1 cellular context compared by ENCODE assay signal in the genomic region with DNA sequence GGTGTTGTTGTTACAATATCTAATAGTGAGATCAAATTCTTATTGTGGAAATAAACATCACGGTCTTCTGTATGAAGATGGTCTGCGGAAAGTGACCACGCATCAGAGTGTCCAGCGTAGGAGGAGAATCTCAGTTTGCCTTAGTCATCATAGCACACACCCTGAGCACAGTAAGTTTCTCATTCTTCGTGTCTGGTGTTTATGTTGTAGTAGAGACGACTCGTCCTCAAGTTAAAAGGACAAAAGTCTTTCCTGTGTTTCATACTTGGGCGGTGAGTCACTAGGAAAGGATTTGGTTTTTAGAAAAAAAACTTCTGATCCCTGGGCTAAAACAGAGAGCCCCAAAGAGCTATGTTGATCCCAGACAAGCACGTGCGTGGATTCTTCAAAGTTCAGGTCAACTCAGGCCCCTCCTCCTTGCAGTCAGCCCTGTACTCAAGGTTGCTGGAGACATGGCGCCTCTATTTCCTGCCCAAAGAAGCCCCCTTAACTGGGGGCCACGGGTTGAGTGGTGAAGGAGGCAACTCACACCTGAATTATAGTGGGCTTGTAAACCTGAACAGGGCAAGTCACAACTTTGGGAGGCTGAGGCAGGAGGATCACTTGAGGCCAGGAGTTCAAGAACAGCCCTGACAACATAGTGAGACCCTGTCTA.
TF ChIP-seq lines count a peak whose summit lies in the region.

No MANE protein-coding gene starts in this region.

TF ChIP-seq in HepG2, 621 proteins besides CTCF, POLR2A, EP300 and RAD21 (continued from another document and continues in another):
- TF ChIP-seq, protein P1, sequence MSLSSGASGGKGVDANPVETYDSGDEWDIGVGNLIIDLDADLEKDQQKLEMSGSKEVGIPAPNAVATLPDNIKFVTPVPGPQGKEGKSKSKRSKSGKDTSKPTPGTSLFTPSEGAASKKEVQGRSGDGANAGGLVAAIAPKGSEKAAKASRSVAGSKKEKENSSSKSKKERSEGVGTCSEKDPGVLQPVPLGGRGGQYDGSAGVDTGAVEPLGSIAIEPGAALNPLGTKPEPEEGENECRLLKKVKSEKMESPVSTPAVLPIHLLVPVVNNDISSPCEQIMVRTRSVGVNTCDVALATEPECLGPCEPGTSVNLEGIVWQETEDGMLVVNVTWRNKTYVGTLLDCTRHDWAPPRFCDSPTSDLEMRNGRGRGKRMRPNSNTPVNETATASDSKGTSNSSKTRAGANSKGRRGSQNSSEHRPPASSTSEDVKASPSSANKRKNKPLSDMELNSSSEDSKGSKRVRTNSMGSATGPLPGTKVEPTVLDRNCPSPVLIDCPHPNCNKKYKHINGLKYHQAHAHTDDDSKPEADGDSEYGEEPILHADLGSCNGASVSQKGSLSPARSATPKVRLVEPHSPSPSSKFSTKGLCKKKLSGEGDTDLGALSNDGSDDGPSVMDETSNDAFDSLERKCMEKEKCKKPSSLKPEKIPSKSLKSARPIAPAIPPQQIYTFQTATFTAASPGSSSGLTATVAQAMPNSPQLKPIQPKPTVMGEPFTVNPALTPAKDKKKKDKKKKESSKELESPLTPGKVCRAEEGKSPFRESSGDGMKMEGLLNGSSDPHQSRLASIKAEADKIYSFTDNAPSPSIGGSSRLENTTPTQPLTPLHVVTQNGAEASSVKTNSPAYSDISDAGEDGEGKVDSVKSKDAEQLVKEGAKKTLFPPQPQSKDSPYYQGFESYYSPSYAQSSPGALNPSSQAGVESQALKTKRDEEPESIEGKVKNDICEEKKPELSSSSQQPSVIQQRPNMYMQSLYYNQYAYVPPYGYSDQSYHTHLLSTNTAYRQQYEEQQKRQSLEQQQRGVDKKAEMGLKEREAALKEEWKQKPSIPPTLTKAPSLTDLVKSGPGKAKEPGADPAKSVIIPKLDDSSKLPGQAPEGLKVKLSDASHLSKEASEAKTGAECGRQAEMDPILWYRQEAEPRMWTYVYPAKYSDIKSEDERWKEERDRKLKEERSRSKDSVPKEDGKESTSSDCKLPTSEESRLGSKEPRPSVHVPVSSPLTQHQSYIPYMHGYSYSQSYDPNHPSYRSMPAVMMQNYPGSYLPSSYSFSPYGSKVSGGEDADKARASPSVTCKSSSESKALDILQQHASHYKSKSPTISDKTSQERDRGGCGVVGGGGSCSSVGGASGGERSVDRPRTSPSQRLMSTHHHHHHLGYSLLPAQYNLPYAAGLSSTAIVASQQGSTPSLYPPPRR (CRISPR knock-in tag; IDR thresholded peaks at IDR 0.05; ENCODE audit: borderline replicate concordance), result peak; percentile 82; the same call in 1 of the 2 replicates
- 0 out of 2 replicates have a peak, but pooled peaks have one; percentile 59 for TF ChIP-seq NFATC3 (CRISPR knock-in tag; IDR thresholded peaks at IDR 0.05)
- peak; percentile 94 for TF ChIP-seq FOXK2 (IDR thresholded peaks at IDR 0.05)
- peak; percentile 67; the same call in 1 of the 2 replicates for TF ChIP-seq GLI4 (CRISPR knock-in tag; IDR thresholded peaks at IDR 0.05; ENCODE audit: borderline replicate concordance)
- TF ChIP-seq, protein P2, sequence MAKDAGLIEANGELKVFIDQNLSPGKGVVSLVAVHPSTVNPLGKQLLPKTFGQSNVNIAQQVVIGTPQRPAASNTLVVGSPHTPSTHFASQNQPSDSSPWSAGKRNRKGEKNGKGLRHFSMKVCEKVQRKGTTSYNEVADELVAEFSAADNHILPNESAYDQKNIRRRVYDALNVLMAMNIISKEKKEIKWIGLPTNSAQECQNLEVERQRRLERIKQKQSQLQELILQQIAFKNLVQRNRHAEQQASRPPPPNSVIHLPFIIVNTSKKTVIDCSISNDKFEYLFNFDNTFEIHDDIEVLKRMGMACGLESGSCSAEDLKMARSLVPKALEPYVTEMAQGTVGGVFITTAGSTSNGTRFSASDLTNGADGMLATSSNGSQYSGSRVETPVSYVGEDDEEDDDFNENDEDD (CRISPR knock-in tag; IDR thresholded peaks at IDR 0.05; ENCODE audit: borderline replicate concordance), result peak; percentile 70; the same call in 1 of the 2 replicates
- peak; percentile 99 for TF ChIP-seq JUND (CRISPR knock-in tag; IDR thresholded peaks at IDR 0.05)
- peak; percentile 89 for TF ChIP-seq IRF2 (CRISPR knock-in tag; IDR thresholded peaks at IDR 0.05)
- TF ChIP-seq, protein P3, sequence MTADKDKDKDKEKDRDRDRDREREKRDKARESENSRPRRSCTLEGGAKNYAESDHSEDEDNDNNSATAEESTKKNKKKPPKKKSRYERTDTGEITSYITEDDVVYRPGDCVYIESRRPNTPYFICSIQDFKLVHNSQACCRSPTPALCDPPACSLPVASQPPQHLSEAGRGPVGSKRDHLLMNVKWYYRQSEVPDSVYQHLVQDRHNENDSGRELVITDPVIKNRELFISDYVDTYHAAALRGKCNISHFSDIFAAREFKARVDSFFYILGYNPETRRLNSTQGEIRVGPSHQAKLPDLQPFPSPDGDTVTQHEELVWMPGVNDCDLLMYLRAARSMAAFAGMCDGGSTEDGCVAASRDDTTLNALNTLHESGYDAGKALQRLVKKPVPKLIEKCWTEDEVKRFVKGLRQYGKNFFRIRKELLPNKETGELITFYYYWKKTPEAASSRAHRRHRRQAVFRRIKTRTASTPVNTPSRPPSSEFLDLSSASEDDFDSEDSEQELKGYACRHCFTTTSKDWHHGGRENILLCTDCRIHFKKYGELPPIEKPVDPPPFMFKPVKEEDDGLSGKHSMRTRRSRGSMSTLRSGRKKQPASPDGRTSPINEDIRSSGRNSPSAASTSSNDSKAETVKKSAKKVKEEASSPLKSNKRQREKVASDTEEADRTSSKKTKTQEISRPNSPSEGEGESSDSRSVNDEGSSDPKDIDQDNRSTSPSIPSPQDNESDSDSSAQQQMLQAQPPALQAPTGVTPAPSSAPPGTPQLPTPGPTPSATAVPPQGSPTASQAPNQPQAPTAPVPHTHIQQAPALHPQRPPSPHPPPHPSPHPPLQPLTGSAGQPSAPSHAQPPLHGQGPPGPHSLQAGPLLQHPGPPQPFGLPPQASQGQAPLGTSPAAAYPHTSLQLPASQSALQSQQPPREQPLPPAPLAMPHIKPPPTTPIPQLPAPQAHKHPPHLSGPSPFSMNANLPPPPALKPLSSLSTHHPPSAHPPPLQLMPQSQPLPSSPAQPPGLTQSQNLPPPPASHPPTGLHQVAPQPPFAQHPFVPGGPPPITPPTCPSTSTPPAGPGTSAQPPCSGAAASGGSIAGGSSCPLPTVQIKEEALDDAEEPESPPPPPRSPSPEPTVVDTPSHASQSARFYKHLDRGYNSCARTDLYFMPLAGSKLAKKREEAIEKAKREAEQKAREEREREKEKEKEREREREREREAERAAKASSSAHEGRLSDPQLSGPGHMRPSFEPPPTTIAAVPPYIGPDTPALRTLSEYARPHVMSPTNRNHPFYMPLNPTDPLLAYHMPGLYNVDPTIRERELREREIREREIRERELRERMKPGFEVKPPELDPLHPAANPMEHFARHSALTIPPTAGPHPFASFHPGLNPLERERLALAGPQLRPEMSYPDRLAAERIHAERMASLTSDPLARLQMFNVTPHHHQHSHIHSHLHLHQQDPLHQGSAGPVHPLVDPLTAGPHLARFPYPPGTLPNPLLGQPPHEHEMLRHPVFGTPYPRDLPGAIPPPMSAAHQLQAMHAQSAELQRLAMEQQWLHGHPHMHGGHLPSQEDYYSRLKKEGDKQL (CRISPR knock-in tag; IDR thresholded peaks at IDR 0.05; ENCODE audit: low read depth), result peak; percentile 56
- TF ChIP-seq TGIF2 (CRISPR knock-in tag; IDR thresholded peaks at IDR 0.05), result peak; percentile 83
- TF ChIP-seq ARNTL (CRISPR knock-in tag; IDR thresholded peaks at IDR 0.05), result peak; percentile 67; the same call in 1 of the 2 replicates
- TF ChIP-seq ZSCAN31 (CRISPR knock-in tag; IDR thresholded peaks at IDR 0.05; ENCODE audit: low read depth), result peak; percentile 70; the same call in 1 of the 2 replicates
- peak; percentile 87 for TF ChIP-seq BCL6 (CRISPR knock-in tag; IDR thresholded peaks at IDR 0.05)
- no peak for TF ChIP-seq ZNF615 (CRISPR knock-in tag; IDR thresholded peaks at IDR 0.05; ENCODE audit: borderline replicate concordance)
- no peak for TF ChIP-seq ZSCAN22 (CRISPR knock-in tag; IDR thresholded peaks at IDR 0.05)
- TF ChIP-seq, protein P4, sequence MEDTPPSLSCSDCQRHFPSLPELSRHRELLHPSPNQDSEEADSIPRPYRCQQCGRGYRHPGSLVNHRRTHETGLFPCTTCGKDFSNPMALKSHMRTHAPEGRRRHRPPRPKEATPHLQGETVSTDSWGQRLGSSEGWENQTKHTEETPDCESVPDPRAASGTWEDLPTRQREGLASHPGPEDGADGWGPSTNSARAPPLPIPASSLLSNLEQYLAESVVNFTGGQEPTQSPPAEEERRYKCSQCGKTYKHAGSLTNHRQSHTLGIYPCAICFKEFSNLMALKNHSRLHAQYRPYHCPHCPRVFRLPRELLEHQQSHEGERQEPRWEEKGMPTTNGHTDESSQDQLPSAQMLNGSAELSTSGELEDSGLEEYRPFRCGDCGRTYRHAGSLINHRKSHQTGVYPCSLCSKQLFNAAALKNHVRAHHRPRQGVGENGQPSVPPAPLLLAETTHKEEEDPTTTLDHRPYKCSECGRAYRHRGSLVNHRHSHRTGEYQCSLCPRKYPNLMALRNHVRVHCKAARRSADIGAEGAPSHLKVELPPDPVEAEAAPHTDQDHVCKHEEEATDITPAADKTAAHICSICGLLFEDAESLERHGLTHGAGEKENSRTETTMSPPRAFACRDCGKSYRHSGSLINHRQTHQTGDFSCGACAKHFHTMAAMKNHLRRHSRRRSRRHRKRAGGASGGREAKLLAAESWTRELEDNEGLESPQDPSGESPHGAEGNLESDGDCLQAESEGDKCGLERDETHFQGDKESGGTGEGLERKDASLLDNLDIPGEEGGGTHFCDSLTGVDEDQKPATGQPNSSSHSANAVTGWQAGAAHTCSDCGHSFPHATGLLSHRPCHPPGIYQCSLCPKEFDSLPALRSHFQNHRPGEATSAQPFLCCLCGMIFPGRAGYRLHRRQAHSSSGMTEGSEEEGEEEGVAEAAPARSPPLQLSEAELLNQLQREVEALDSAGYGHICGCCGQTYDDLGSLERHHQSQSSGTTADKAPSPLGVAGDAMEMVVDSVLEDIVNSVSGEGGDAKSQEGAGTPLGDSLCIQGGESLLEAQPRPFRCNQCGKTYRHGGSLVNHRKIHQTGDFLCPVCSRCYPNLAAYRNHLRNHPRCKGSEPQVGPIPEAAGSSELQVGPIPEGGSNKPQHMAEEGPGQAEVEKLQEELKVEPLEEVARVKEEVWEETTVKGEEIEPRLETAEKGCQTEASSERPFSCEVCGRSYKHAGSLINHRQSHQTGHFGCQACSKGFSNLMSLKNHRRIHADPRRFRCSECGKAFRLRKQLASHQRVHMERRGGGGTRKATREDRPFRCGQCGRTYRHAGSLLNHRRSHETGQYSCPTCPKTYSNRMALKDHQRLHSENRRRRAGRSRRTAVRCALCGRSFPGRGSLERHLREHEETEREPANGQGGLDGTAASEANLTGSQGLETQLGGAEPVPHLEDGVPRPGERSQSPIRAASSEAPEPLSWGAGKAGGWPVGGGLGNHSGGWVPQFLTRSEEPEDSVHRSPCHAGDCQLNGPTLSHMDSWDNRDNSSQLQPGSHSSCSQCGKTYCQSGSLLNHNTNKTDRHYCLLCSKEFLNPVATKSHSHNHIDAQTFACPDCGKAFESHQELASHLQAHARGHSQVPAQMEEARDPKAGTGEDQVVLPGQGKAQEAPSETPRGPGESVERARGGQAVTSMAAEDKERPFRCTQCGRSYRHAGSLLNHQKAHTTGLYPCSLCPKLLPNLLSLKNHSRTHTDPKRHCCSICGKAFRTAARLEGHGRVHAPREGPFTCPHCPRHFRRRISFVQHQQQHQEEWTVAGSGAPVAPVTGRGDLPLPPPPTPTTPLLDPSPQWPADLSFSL (CRISPR knock-in tag; IDR thresholded peaks at IDR 0.05), result peak; percentile 53; the same call in 1 of the 2 replicates
- TF ChIP-seq ZFP82 (CRISPR knock-in tag; IDR thresholded peaks at IDR 0.05; ENCODE audit: borderline replicate concordance), result 0 out of 2 replicates have a peak, but pooled peaks have one; percentile 50
- peak; percentile 37; the same call in 1 of the 2 replicates for TF ChIP-seq KAT7 (CRISPR knock-in tag; IDR thresholded peaks at IDR 0.05; ENCODE audit: borderline replicate concordance)
- TF ChIP-seq NAIF1 (CRISPR knock-in tag; IDR thresholded peaks at IDR 0.05; ENCODE audit: borderline replicate concordance), result peak; percentile 69; the same call in 1 of the 2 replicates
- peak; percentile 89; the same call in 1 of the 2 replicates for TF ChIP-seq ERF (CRISPR knock-in tag; IDR thresholded peaks at IDR 0.05)
- TF ChIP-seq HDAC2 (CRISPR knock-in tag; IDR thresholded peaks at IDR 0.05), result peak; percentile 87; the same call in 1 of the 2 replicates
- TF ChIP-seq, protein P5, sequence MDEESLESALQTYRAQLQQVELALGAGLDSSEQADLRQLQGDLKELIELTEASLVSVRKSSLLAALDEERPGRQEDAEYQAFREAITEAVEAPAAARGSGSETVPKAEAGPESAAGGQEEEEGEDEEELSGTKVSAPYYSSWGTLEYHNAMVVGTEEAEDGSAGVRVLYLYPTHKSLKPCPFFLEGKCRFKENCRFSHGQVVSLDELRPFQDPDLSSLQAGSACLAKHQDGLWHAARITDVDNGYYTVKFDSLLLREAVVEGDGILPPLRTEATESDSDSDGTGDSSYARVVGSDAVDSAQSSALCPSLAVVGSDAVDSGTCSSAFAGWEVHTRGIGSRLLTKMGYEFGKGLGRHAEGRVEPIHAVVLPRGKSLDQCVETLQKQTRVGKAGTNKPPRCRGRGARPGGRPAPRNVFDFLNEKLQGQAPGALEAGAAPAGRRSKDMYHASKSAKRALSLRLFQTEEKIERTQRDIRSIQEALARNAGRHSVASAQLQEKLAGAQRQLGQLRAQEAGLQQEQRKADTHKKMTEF (CRISPR knock-in tag; IDR thresholded peaks at IDR 0.05), result peak; percentile 90
- TF ChIP-seq NFE2L2 (IDR thresholded peaks at IDR 0.05; ENCODE audit: low read length), result peak; percentile 81; the same call in 1 of the 2 replicates
- TF ChIP-seq TCF7 (IDR thresholded peaks at IDR 0.05; ENCODE audit: low read depth), result peak; percentile 90
- TF ChIP-seq, protein P6, sequence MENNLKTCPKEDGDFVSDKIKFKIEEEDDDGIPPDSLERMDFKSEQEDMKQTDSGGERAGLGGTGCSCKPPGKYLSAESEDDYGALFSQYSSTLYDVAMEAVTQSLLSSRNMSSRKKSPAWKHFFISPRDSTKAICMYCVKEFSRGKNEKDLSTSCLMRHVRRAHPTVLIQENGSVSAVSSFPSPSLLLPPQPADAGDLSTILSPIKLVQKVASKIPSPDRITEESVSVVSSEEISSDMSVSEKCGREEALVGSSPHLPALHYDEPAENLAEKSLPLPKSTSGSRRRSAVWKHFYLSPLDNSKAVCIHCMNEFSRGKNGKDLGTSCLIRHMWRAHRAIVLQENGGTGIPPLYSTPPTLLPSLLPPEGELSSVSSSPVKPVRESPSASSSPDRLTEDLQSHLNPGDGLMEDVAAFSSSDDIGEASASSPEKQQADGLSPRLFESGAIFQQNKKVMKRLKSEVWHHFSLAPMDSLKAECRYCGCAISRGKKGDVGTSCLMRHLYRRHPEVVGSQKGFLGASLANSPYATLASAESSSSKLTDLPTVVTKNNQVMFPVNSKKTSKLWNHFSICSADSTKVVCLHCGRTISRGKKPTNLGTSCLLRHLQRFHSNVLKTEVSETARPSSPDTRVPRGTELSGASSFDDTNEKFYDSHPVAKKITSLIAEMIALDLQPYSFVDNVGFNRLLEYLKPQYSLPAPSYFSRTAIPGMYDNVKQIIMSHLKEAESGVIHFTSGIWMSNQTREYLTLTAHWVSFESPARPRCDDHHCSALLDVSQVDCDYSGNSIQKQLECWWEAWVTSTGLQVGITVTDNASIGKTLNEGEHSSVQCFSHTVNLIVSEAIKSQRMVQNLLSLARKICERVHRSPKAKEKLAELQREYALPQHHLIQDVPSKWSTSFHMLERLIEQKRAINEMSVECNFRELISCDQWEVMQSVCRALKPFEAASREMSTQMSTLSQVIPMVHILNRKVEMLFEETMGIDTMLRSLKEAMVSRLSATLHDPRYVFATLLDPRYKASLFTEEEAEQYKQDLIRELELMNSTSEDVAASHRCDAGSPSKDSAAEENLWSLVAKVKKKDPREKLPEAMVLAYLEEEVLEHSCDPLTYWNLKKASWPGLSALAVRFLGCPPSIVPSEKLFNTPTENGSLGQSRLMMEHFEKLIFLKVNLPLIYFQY (CRISPR knock-in tag; IDR thresholded peaks at IDR 0.05; ENCODE audit: borderline replicate concordance), result 0 out of 2 replicates have a peak, but pooled peaks have one; percentile 41
